In genomic region chr1:196367838-196368237, GRCh38 we compare ENCODE assay signal across 11 cellular contexts.
"Had no signal": no experiment of that assay in that cellular context is flagged by ENCODE, and none has a peak within 500 bp of the region (broad histone marks: within the 10 kb centered on the region; RNA-seq: fewer than 3 reads in every experiment).

No MANE protein-coding gene starts in this region.

- DNase-seq: H9, HCEC 1CT, HFFc6, IMR-90, Karpas-422, KBM-7 had no signal

- FAIRE-seq: H1, H54 had no signal

- H3K9ac ChIP-seq: KMS-11 had no signal

- H2AFZ ChIP-seq: GM23338 had no signal

- H3K4me2 ChIP-seq: GM23338, KMS-11 had no signal

- H3K27ac ChIP-seq: HL-60, KMS-11 had no signal

- ATAC-seq: GM23338 had no signal

- H3K4me3 ChIP-seq: GM23338 had no signal
